Comparison of ENCODE assay signal across 8 cellular contexts in genomic region chr4:161320377-161320776, GRCh38.
A peak's percentile ranks its signal among the peaks of the same experiment; 100 is the strongest.
DNase-seq lines count a peak whose midpoint lies in the region; ATAC-seq and TF ChIP-seq lines count a peak whose summit lies in the region.

No MANE protein-coding gene starts in this region.

- no peak overlapping the region for H3K4me2 ChIP-seq in PC-3 (ENCODE audit: low read length)

- TF ChIP-seq CTCF in PC-3 (conservative IDR thresholded peaks at IDR 0.05; ENCODE audit: low read depth, low read length) = peak; percentile 67

- peaks cover 0 to 1% (median 0%) of the 10 kb centered on the region in 3 donors for H3K27me3 Mint-ChIP-seq in immature natural killer cell (ENCODE audit: low read depth in 3 of 3)

- peak; percentile 75 for ATAC-seq in HG03135 (IDR thresholded peaks at IDR 0.05; ENCODE audit: unreplicated experiment)
- peak; percentile 62 for ATAC-seq in PC-3

- no peaks in the 10 kb centered on the region for H3F3A ChIP-seq in PC-3 (ENCODE audit: low read length, unreplicated experiment)

- intact Hi-C loops in PC-3 (cut with micrococcal nuclease) = loop anchor here (1.0 to 5.0 kb wide), 3 partner anchors 100 to 847 kb away; no protein-coding TSS in a partner anchor

- H3K27me3 ChIP-seq in PC-3 (ENCODE audit: low read length) = no peaks in the 10 kb centered on the region

- CTCF ChIA-PET in PC-3 (lab: Charles Lee) = no interaction called here

- H3K9ac ChIP-seq in PC-3 (ENCODE audit: low read length) = no peak overlapping the region

- H3K4me1 Mint-ChIP-seq in immature natural killer cell = no peaks in the 10 kb centered on the region

- POLR2A ChIA-PET in PC-3 (lab: Charles Lee; ENCODE audit: unreplicated experiment) = no interaction called here

- H2AFZ ChIP-seq in PC-3 (ENCODE audit: low read length) = no peak overlapping the region

- no peak overlapping the region for H3K4me3 Mint-ChIP-seq in immature natural killer cell

- no peaks in the 10 kb centered on the region for H4K20me1 ChIP-seq in PC-3 (ENCODE audit: low read length)

- H3K36me3 ChIP-seq in PC-3 (ENCODE audit: low read depth, low read length) = no peaks in the 10 kb centered on the region

- peaks cover 2 to 32% (median 13%) of the 10 kb centered on the region in 6 donors for H3K9me3 Mint-ChIP-seq in immature natural killer cell

- H3K4me1 ChIP-seq in PC-3 (ENCODE audit: insufficient read depth, low read length) = no peaks in the 10 kb centered on the region

- no peaks in the 10 kb centered on the region for H3K79me2 ChIP-seq in PC-3 (ENCODE audit: low read length)

- no peak overlapping the region for H3K27ac Mint-ChIP-seq in immature natural killer cell

- no peak overlapping the region for H3K4me3 ChIP-seq in PC-3 (ENCODE audit: low read length)

- no peaks in the 10 kb centered on the region for H3K9me3 ChIP-seq in PC-3 (ENCODE audit: low read length)

- H3K9me2 ChIP-seq in PC-3 (replicated peaks; ENCODE audit: low read length) = no peaks in the 10 kb centered on the region

- no peak overlapping the region for H3K27ac ChIP-seq in PC-3 (ENCODE audit: low read length)

- DNase-seq in NCI-H2029 (lab: John Stamatoyannopoulos, UW) (peak; percentile 22), NCI-H2029 treated with DMSO at 0.1 percent for 48 hours (lab: John Stamatoyannopoulos, UW) (no peak), PC-3 (peak; percentile 56), iPS DF 4.7 (ENCODE audit: extremely low read depth, low spot score) (peak; percentile 33), immature natural killer cell (no peak), midbrain (lab: John Stamatoyannopoulos, UW) (no peak), GM03348 (ENCODE audit: low spot score) (no peak)

- no TSS peak for BruUV-seq in PC-3 (replicated peaks; lab: Mats Ljungman, UMichigan)

- no peaks in the 10 kb centered on the region for H3K36me3 Mint-ChIP-seq in immature natural killer cell

Comparison
In these comparisons a context has a peak if more than half of its experiments do, and no peak if none do; other contexts are left out.
1. DNase-seq: peak in NCI-H2029 (single experiment), PC-3 (single experiment) and iPS DF 4.7 (single experiment); none in NCI-H2029 treated with DMSO at 0.1 percent for 48 hours (single experiment), immature natural killer cell (0 of 3), midbrain (single experiment) and GM03348 (single experiment).